ENCODE assay signal across 7 cellular contexts in genomic region chr17:55421179-55421934, GRCh38. TPM values are rescaled to one million over a fixed set of nuclear protein-coding genes. Genes with fewer than 3 reads are reported as not detected.
DNase-seq lines count a peak whose midpoint lies in the region; ATAC-seq and TF ChIP-seq lines count a peak whose summit lies in the region.

Gene MMD (minus strand): TSS chr17:55421835. CDS start chr17:55421695, 140 bp downstream.

- H3K4me3 Mint-ChIP-seq in activated T-cell treated with anti-CD3 and anti-CD28 coated beads, Interleukin-2, amount 50 U/mL, for 72 hours: peak within 1 kb of the TSS; percentile 89 to 96

- H3K9me3 Mint-ChIP-seq in activated T-cell treated with anti-CD3 and anti-CD28 coated beads, Interleukin-2, amount 50 U/mL, for 72 hours: no peaks in the 10 kb centered on the region

- peak; percentile 52 for TF ChIP-seq POLR2A in GM15510 (IDR thresholded peaks at IDR 0.05; ENCODE audit: borderline replicate concordance, extremely low read depth, insufficient read length)

- ATAC-seq in activated T-cell treated with anti-CD3 and anti-CD28 coated beads, Interleukin-2, amount 50 U/mL, for 72 hours (replicated peaks in 1 of 2): peak; percentile 1 to 3
- ATAC-seq in Right ventricle myocardium superior (ENCODE audit: poor library complexity): peak; percentile 23

- peaks cover 9 to 11% of the 10 kb centered on the region in 2 donors for H3K36me3 Mint-ChIP-seq in activated T-cell treated with anti-CD3 and anti-CD28 coated beads, Interleukin-2, amount 50 U/mL, for 72 hours (ENCODE audit: insufficient read depth in 2 of 2)

- peak within 1 kb of the TSS; percentile 96 for H3K27ac Mint-ChIP-seq in activated T-cell treated with anti-CD3 and anti-CD28 coated beads, Interleukin-2, amount 50 U/mL, for 72 hours

- DNase-seq in H4 (ENCODE audit: low spot score) (no peak), LHCN-M2 (ENCODE audit: low read depth) (no peak), Right ventricle myocardium superior (no peak), posterior vena cava (ENCODE audit: low spot score) (peak; percentile 84), NCI-H128 (lab: John Stamatoyannopoulos, UW; ENCODE audit: unreplicated experiment) (no peak)
- peak in 1 of 2 donors; percentile 33 for DNase-seq in activated T-cell treated with anti-CD3 and anti-CD28 coated beads, Interleukin-2, amount 50 U/mL, for 72 hours

- H3K4me1 Mint-ChIP-seq in activated T-cell treated with anti-CD3 and anti-CD28 coated beads, Interleukin-2, amount 50 U/mL, for 72 hours (ENCODE audit: low read depth): peaks cover 50% of the 10 kb centered on the region

- intact Hi-C loops in Right ventricle myocardium superior (cut with DNase I) (no loop called here), posterior vena cava (cut with DNase I) (no loop called here)

- peaks cover 33% of the 10 kb centered on the region for H3K27me3 Mint-ChIP-seq in activated T-cell treated with anti-CD3 and anti-CD28 coated beads, Interleukin-2, amount 50 U/mL, for 72 hours (ENCODE audit: low read depth)

RNA-seq across cellular contexts. Expression of gene MMD, which starts in this region (rescaled TPM):
- total RNA-seq in H4 (2014; rRNA removed; shearing (Covaris generic)): 59.3 and 72.4 TPM in 2 replicates
- total RNA-seq in LHCN-M2 (2014; rRNA removed): 17.5 and 17.7 TPM in 2 replicates
- polyA plus RNA-seq in LHCN-M2 (2012): 2.7 TPM
- 10 to 100 TPM; 35.0 to 39.3 TPM for total RNA-seq in activated T-cell treated with anti-CD3 and anti-CD28 coated beads, Interleukin-2, amount 50 U/mL, for 72 hours
- total RNA-seq in Right ventricle myocardium superior: 13.4 TPM
- 10 to 100 TPM in 1 of 2 donors, 1 to 10 TPM in 1; 8.0 to 18.2 TPM for total RNA-seq in posterior vena cava
